ENCODE assay signal across 15 cellular contexts in genomic region chr13:102311901-102312300, GRCh38.
DNase-seq lines count a peak whose midpoint lies in the region; ATAC-seq, FAIRE-seq and TF ChIP-seq lines count a peak whose summit lies in the region.
"Had no signal": no experiment of that assay in that cellular context is flagged by ENCODE, and none has a peak within 500 bp of the region (broad histone marks: within the 10 kb centered on the region; RNA-seq: fewer than 3 reads in every experiment).

No MANE protein-coding gene starts in this region.

- no peaks in the 10 kb centered on the region for H3K9me3 ChIP-seq in GM12878 (replicated peaks; ENCODE audit: control insufficient read depth, insufficient read depth, low read length)
- no peaks in the 10 kb centered on the region for H3K9me3 ChIP-seq in aorta (ENCODE audit: control insufficient read depth, low read length)

- no peaks in the 10 kb centered on the region for H3K79me2 ChIP-seq in GM12878 (ENCODE audit: control insufficient read depth, insufficient read depth, low read length)

- no peak overlapping the region for H2AFZ ChIP-seq in GM12878 (ENCODE audit: control insufficient read depth, low read depth, low read length)

- in situ Hi-C loops in GM12878 (cut with MboI) = no loop called here

- H3K27me3 ChIP-seq in GM12878 (replicated peaks in 1 of 2; ENCODE audit: control insufficient read depth in 2 of 2, insufficient read depth in 2 of 2, low read length in 1 of 2) (no peaks in the 10 kb centered on the region), aorta (ENCODE audit: control insufficient read depth in 1 of 2, insufficient read depth in 2 of 2, low read length in 1 of 2) (no peaks in the 10 kb centered on the region)

- DNase-seq in GM18507 (ENCODE audit: extremely low spot score, insufficient read length, low read depth) (no peak), GM12878 (ENCODE audit: low read depth, low spot score) (no peak), SW480 (ENCODE audit: low spot score) (no peak), NCI-H526 (lab: John Stamatoyannopoulos, UW) (no peak), aorta (no peak)
- no peak for DNase-seq in activated CD4-positive, alpha-beta T cell treated with anti-CD3 and anti-CD28 coated beads, Interleukin-2, amount 50 U/mL, for 1 hour
- DNase-seq: activated gamma-delta T cell treated with Interleukin-2 at 50 U/mL for 16 hours, DND-41, KG1, NCI-H146, SHP77 had no signal

- BruUV-seq in GM12878 (replicated peaks; lab: Mats Ljungman, UMichigan) = no TSS peak

- H3K27ac ChIP-seq in GM12878 (ENCODE audit: control insufficient read depth, insufficient read depth) (no peak overlapping the region), aorta (ENCODE audit: low read depth in 1 of 2, low read length in 2 of 2) (no peak overlapping the region)

- no peak for TF ChIP-seq POLR2A in GM12878 (IDR thresholded peaks at IDR 0.05; ENCODE audit: low read depth, low read length)

- CTCF ChIA-PET in GM12878 (lab: Yijun Ruan, JAX) = interaction anchor here (0.6 to 1.4 kb wide), 3 partner anchors 10 to 244 kb away, joined by 3 to 4 read pairs (median 3); no protein-coding TSS in a partner anchor

- H3K9ac ChIP-seq in GM12878 (ENCODE audit: control insufficient read depth, insufficient read depth, low read length) = no peak overlapping the region

- ATAC-seq in GM19395 (IDR thresholded peaks at IDR 0.05; ENCODE audit: unreplicated experiment) (peak; percentile 78), HG03060 (IDR thresholded peaks at IDR 0.05; ENCODE audit: low read depth, unreplicated experiment) (peak; percentile 87), GM12878 (peak; percentile 81), aorta (ENCODE audit: low FRiP score) (no peak)
- ATAC-seq: HCT116 had no signal

- no peak for TF ChIP-seq RAD21 in GM12878 (IDR thresholded peaks at IDR 0.05; ENCODE audit: insufficient read depth, low read depth, low read length)

- H3K4me3 ChIP-seq in GM12878 = no peak overlapping the region
- no peak overlapping the region for H3K4me3 ChIP-seq in aorta (ENCODE audit: low read length in 2 of 2)
- H3K4me3 ChIP-seq: lung had no signal

- H3K36me3 ChIP-seq in GM12878 (ENCODE audit: control insufficient read depth in 2 of 2, insufficient read depth in 2 of 2, low read length in 1 of 2) (no peaks in the 10 kb centered on the region), aorta (ENCODE audit: control insufficient read depth in 1 of 2, insufficient read depth in 2 of 2, low read length in 1 of 2) (no peaks in the 10 kb centered on the region)

- H3K4me1 ChIP-seq in GM12878 (ENCODE audit: control insufficient read depth, insufficient read depth, low read length) = no peaks in the 10 kb centered on the region
- peaks cover 0 to 9% of the 10 kb centered on the region in 2 donors for H3K4me1 ChIP-seq in aorta (ENCODE audit: control insufficient read depth in 1 of 2, insufficient read depth in 2 of 2, low read length in 2 of 2)

- no peaks in the 10 kb centered on the region for H4K20me1 ChIP-seq in GM12878 (ENCODE audit: control insufficient read depth, insufficient read depth)

- 0% methylated on average over 3 of the region's 3 CpGs for WGBS in GM12878 (ENCODE audit: insufficient coverage, insufficient replicate concordance, low lambda C conversion rate, missing lambda C conversion rate)
- WGBS in aorta, 2 donors = 52 to 66% methylated on average over 3 of the region's 3 CpGs

- TF ChIP-seq EP300 in GM12878 (IDR thresholded peaks at IDR 0.05; ENCODE audit: borderline replicate concordance in 1 of 2, control insufficient read depth in 1 of 2, low read depth in 2 of 2, low read length in 2 of 2) = no peak

- RAD21 ChIA-PET in GM12878 (lab: Charles Lee; ENCODE audit: unreplicated experiment) = no interaction called here

- no peak overlapping the region for H3K4me2 ChIP-seq in GM12878 (ENCODE audit: control insufficient read depth, insufficient read depth)

- SMC1A ChIA-PET in GM12878 (lab: Charles Lee; ENCODE audit: uncharacterized antibody, unreplicated experiment) = interaction anchor here (0.6 to 1.7 kb wide), 3 partner anchors 11 to 1531 kb away, joined by 3 to 4 read pairs (median 3); no protein-coding TSS in a partner anchor

- FAIRE-seq in GM18507 (lab: Jason Lieb, UNC) (peak; percentile 24), GM12878 (lab: Jason Lieb, UNC) (no peak)

- intact Hi-C loops in GM12878 (cut with micrococcal nuclease; ENCODE audit: unreplicated experiment) (no loop called here), aorta (cut with DNase I) (no loop called here)

- TF ChIP-seq CTCF in GM12878 (IDR thresholded peaks at IDR 0.05 in 2 of 3, conservative IDR thresholded peaks at IDR 0.05 in 1 of 3; ENCODE audit: control insufficient read depth in 2 of 3, extremely low read depth in 1 of 3, insufficient read depth in 1 of 3, low read depth in 3 of 3, low read length in 3 of 3) = no peak

- POLR2A ChIA-PET in GM12878 (lab: Charles Lee) = interaction anchor here (0.7 kb wide), 1 partner anchor 611 kb away, joined by 6 read pairs; no protein-coding TSS in a partner anchor

TF ChIP-seq in GM12878, 131 proteins besides CTCF, POLR2A, EP300 and RAD21:
- TF ChIP-seq NR2F1 (conservative IDR thresholded peaks at IDR 0.05) (no peak), ZNF384 (IDR thresholded peaks at IDR 0.05; ENCODE audit: borderline replicate concordance, low read depth, low read length) (peak; percentile 37; the same call in 1 of the 2 replicates), GABPA (IDR thresholded peaks at IDR 0.05; ENCODE audit: low read depth) (no peak), SPI1 (IDR thresholded peaks at IDR 0.05; ENCODE audit: borderline replicate concordance, insufficient read depth, low read depth, low read length) (peak; percentile 79)
